Comparison of ENCODE assay signal across 8 cellular contexts in the genomic region with DNA sequence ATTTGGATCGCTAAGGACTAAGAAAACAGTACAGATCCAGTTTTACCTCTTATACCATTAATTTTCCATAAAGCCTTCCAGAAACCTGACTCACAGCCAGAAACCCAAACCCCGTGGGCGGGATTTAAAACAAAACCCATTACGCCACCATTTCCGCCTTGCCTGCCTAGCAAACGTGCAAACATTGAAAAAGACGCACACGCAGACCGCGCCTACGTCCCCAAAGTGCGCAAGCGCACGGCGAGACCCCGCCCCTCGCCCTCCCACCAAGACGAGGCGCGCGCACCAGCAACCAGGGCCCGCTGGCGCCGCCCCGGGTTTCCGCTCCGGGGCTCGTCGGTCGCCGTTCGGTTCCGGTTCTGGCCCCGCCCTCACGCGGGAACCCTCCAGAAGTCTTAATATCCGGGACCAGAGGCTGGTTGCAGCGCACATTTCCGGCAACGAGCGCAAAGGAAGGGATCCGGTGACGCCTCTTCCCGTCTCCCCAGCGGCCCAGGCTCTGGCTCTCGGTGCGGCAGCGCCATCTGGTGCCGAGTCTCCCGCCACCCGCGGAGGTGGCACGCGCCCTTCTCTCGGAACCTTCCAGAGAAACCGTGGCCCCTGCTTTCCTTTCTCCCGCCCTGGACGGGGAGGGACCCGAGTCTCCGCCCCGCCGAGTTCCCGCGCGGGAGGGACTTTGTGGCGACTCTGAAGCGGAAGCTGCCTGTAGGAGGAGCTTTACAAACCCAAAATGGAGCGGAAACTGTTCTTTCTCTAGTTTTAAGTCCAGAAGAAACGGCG.
A peak's percentile ranks its signal among the peaks of the same experiment; 100 is the strongest.
DNase-seq lines count a peak whose midpoint lies in the region; ATAC-seq and TF ChIP-seq lines count a peak whose summit lies in the region.

No MANE protein-coding gene starts in this region.

- intact Hi-C loops in activated B cell treated with CpG ODN at 0.5 μM for 24 hours (cut with micrococcal nuclease), result loop anchor here (1.0 to 10.0 kb wide), 17 partner anchors 137 to 1695 kb away; a partner anchor contains a TSS
- intact Hi-C loops in spleen (cut with DNase I; ENCODE audit: low total_unique reads), result no loop called here

- peaks cover 8% of the 10 kb centered on the region for H3K36me3 Mint-ChIP-seq in activated B cell treated with CpG ODN at 0.5 μM for 24 hours (ENCODE audit: low read depth)

- POLR2A ChIA-PET in activated B cell treated with CpG ODN at 0.5 μM for 24 hours (lab: Charles Lee), result interaction anchor here (0.7 to 1.7 kb wide), 14 partner anchors 22 to 1227 kb away, joined by 3 to 14 read pairs (median 4); a partner anchor contains a TSS

- peak overlapping the region; percentile 96 for H3K4me3 Mint-ChIP-seq in activated B cell treated with CpG ODN at 0.5 μM for 24 hours

- H3K4me3 ChIP-seq in spleen, result peak overlapping the region; percentile 6 to 69 (median 36)

- peaks cover 51% of the 10 kb centered on the region for H3K4me1 Mint-ChIP-seq in activated B cell treated with CpG ODN at 0.5 μM for 24 hours

- WGBS in spleen, 5 donors, result 0 to 1% (median 0%) methylated on average over 39 to 70 of the region's 70 CpGs

- H3K27me3 ChIP-seq in spleen (replicated peaks in 1 of 7), result no peaks in the 10 kb centered on the region

- ATAC-seq in GM18907 (IDR thresholded peaks at IDR 0.05; ENCODE audit: unreplicated experiment), result peak; percentile 93
- ATAC-seq in HG03159 (IDR thresholded peaks at IDR 0.05; ENCODE audit: unreplicated experiment), result peak; percentile 84
- peak; percentile 83 for ATAC-seq in activated B cell treated with CpG ODN at 0.5 μM for 24 hours (ENCODE audit: low read depth)

- DNase-seq in AG08396 (ENCODE audit: low spot score) (peak; percentile 94), NCI-H2227 treated with DMSO at 0.1 percent for 48 hours (lab: John Stamatoyannopoulos, UW) (peak; percentile 95), activated B cell treated with CpG ODN at 0.5 μM for 24 hours (peak; percentile 98), inferior parietal cortex (ENCODE audit: extremely low spot score) (peak; percentile 96), spleen (peak; percentile 99)
- DNase-seq in central memory CD4-positive, alpha-beta T cell, result peak; percentile 99

- peaks cover 18 to 45% (median 31%) of the 10 kb centered on the region in 6 donors for H3K4me1 ChIP-seq in spleen

- peak overlapping the region; percentile 90 to 99 (median 97) for H3K27ac ChIP-seq in spleen

- no peaks in the 10 kb centered on the region for H3K27me3 Mint-ChIP-seq in activated B cell treated with CpG ODN at 0.5 μM for 24 hours

- TF ChIP-seq CTCF in activated B cell treated with CpG ODN at 0.5 μM for 24 hours (IDR thresholded peaks at IDR 0.05) (no peak), spleen (IDR thresholded peaks at IDR 0.05 in 8 of 11, conservative IDR thresholded peaks at IDR 0.05 in 3 of 11) (peak; percentile 89 to 98 (median 95))

- CTCF ChIA-PET in activated B cell treated with CpG ODN at 0.5 μM for 24 hours (lab: Charles Lee), result interaction anchor here (0.8 to 2.0 kb wide), 5 partner anchors 16 to 956 kb away, joined by 4 to 12 read pairs (median 4); a partner anchor contains a TSS

- H3K9me3 Mint-ChIP-seq in activated B cell treated with CpG ODN at 0.5 μM for 24 hours, result no peaks in the 10 kb centered on the region

- no peaks in the 10 kb centered on the region for H3K9me3 ChIP-seq in spleen

- H3K36me3 ChIP-seq in spleen, result no peaks in the 10 kb centered on the region

- peak in 1 of 3 donors; percentile 37 for TF ChIP-seq POLR2A in spleen (IDR thresholded peaks at IDR 0.05)

- peak overlapping the region; percentile 100 for H3K27ac Mint-ChIP-seq in activated B cell treated with CpG ODN at 0.5 μM for 24 hours

Comparison
In these comparisons a context has a peak if more than half of its experiments do, and no peak if none do; other contexts are left out.
1. Peak in every context shown above with its lines: DNase-seq, ATAC-seq, H3K4me3 ChIP-seq and H3K27ac ChIP-seq.